Comparison of ENCODE assay signal across 8 cellular contexts in genomic region chrX:78652971-78653822, GRCh38.
DNase-seq lines count a peak whose midpoint lies in the region; ATAC-seq and TF ChIP-seq lines count a peak whose summit lies in the region.

No MANE protein-coding gene starts in this region.

- TF ChIP-seq CTCF in AG09309 (IDR thresholded peaks at IDR 0.05; ENCODE audit: control insufficient read depth, insufficient read depth, low read depth, low read length, missing control alignments) (no peak), cardiac fibroblast (IDR thresholded peaks at IDR 0.05; ENCODE audit: low read depth, low read length) (no peak), retinal pigment epithelial cell (conservative IDR thresholded peaks at IDR 0.05; ENCODE audit: low read depth, low read length) (no peak)

- ATAC-seq in GM19438 (IDR thresholded peaks at IDR 0.05; ENCODE audit: low read depth, unreplicated experiment) = peak; percentile 48

- peak; percentile 31 for DNase-seq in AG09309 (ENCODE audit: low read depth)
- DNase-seq in Kasumi-1 (lab: John Stamatoyannopoulos, UW) = peak; percentile 81 to 91
- DNase-seq in cardiac fibroblast (ENCODE audit: low read depth in 2 of 2) = peak; percentile 77 to 87
- peak; percentile 50 for DNase-seq in retinal pigment epithelial cell (ENCODE audit: low read depth)
- DNase-seq in T-helper 9 cell = no peak
- DNase-seq in NCI-H69 (lab: John Stamatoyannopoulos, UW) = no peak
- DNase-seq in SHP77 (lab: John Stamatoyannopoulos, UW) = no peak

- H3K4me3 ChIP-seq in AG09309 (ENCODE audit: control insufficient read depth, low read depth, low read length) (no peak overlapping the region), cardiac fibroblast (replicated peaks in 1 of 2; ENCODE audit: low read depth in 2 of 2, low read length in 2 of 2) (no peak overlapping the region), retinal pigment epithelial cell (ENCODE audit: low read length) (no peak overlapping the region)

Comparison
In these comparisons a context has a peak if more than half of its experiments do, and no peak if none do; other contexts are left out.
1. DNase-seq: peak in AG09309 (single experiment), Kasumi-1 (2 of 2), cardiac fibroblast (2 of 2) and retinal pigment epithelial cell (single experiment); none in T-helper 9 cell (single experiment), NCI-H69 (single experiment) and SHP77 (0 of 2).